ENCODE assay signal across 9 cellular contexts in genomic region chr9:88535932-88536324, GRCh38. TPM values are rescaled to one million over a fixed set of nuclear protein-coding genes. Genes with fewer than 3 reads are reported as not detected.
A peak's percentile ranks its signal among the peaks of the same experiment; 100 is the strongest.
DNase-seq lines count a peak whose midpoint lies in the region; TF ChIP-seq lines count a peak whose summit lies in the region.
"Had no signal": no experiment of that assay in that cellular context is flagged by ENCODE, and none has a peak within 500 bp of the region (broad histone marks: within the 10 kb centered on the region; RNA-seq: fewer than 3 reads in every experiment).

No MANE protein-coding gene starts in this region.

- POLR2A ChIA-PET in activated CD4-positive, alpha-beta T cell treated with anti-CD3 and anti-CD28 coated beads, Interleukin-2, amount 10 ng/mL, durations not matched to agents 7 days and 5 days (lab: Charles Lee) = no interaction called here

- H3K27me3 ChIP-seq in BLaER1 (peaks cover 59% of the 10 kb centered on the region), neuronal stem cell (ENCODE audit: control insufficient read depth in 3 of 3, insufficient read depth in 3 of 3, low read depth in 1 of 3, low read length in 3 of 3) (peaks cover 10 to 59% (median 37%) of the 10 kb centered on the region in 3 experiments)

- no peaks in the 10 kb centered on the region for H3K36me3 Mint-ChIP-seq in activated CD4-positive, alpha-beta T cell treated with anti-CD3 and anti-CD28 coated beads, Interleukin-2, amount 10 ng/mL, durations not matched to agents 7 days and 5 days (ENCODE audit: low read depth)

- H3K4me3 Mint-ChIP-seq in activated CD4-positive, alpha-beta T cell treated with anti-CD3 and anti-CD28 coated beads, Interleukin-2, amount 10 ng/mL, durations not matched to agents 7 days and 5 days = no peak overlapping the region

- no peak overlapping the region for H3K4me3 ChIP-seq in BLaER1
- peak overlapping the region; percentile 56 for H3K4me3 ChIP-seq in fibroblast of pulmonary artery (replicated peaks; ENCODE audit: low read depth, low read length)
- no peak overlapping the region for H3K4me3 ChIP-seq in neuronal stem cell (ENCODE audit: low read length in 2 of 2)

- H2BK15ac ChIP-seq in neuronal stem cell (ENCODE audit: low read length) = peak overlapping the region; percentile 82

- peak overlapping the region; percentile 64 for H2BK12ac ChIP-seq in neuronal stem cell (ENCODE audit: low read length)

- DNase-seq in NCI-H226 (peak; percentile 44), fibroblast of pulmonary artery (ENCODE audit: low read depth) (no peak), neuronal stem cell (ENCODE audit: low spot score) (no peak), NCI-H146 treated with DMSO at 0.1 percent for 48 hours (lab: John Stamatoyannopoulos, UW; ENCODE audit: unreplicated experiment) (no peak), ureter (ENCODE audit: low spot score) (no peak)
- DNase-seq in stimulated activated CD4-positive, alpha-beta T cell treated with anti-CD3 and anti-CD28 coated beads, Interleukin-2, amount 100 ng/mL, for 48 hours = no peak
- no peak for DNase-seq in activated CD4-positive, alpha-beta T cell treated with anti-CD3 and anti-CD28 coated beads, Interleukin-2, amount 10 ng/mL, durations not matched to agents 7 days and 5 days
- DNase-seq: NCI-H2171 had no signal

- no peak overlapping the region for H3K27ac Mint-ChIP-seq in activated CD4-positive, alpha-beta T cell treated with anti-CD3 and anti-CD28 coated beads, Interleukin-2, amount 10 ng/mL, durations not matched to agents 7 days and 5 days

- H3K4me1 ChIP-seq in BLaER1 (peaks cover 31% of the 10 kb centered on the region), neuronal stem cell (ENCODE audit: control insufficient read depth in 2 of 2, insufficient read depth in 1 of 2, low read depth in 1 of 2, low read length in 2 of 2) (peaks cover 6 to 7% of the 10 kb centered on the region in 2 donors)

- H2AK5ac ChIP-seq in neuronal stem cell (ENCODE audit: low read depth, low read length) = peak overlapping the region; percentile 64

- H3K9ac ChIP-seq in BLaER1 (no peak overlapping the region), neuronal stem cell (ENCODE audit: low read depth, low read length, poor library complexity) (peak overlapping the region; percentile 78)

- no peak overlapping the region for H3K23ac ChIP-seq in neuronal stem cell (ENCODE audit: low read depth, low read length, poor library complexity)

- TF ChIP-seq CTCF in fibroblast of pulmonary artery (IDR thresholded peaks at IDR 0.05; ENCODE audit: low read length, missing control alignments) = no peak

- H3K36me3 ChIP-seq in BLaER1 (no peaks in the 10 kb centered on the region), neuronal stem cell (replicated peaks in 1 of 2; ENCODE audit: control insufficient read depth in 2 of 2, insufficient read depth in 2 of 2, low read length in 2 of 2) (no peaks in the 10 kb centered on the region)

- H3K9me3 ChIP-seq in BLaER1 (no peaks in the 10 kb centered on the region; the same call in 1 of the 2 replicates), neuronal stem cell (replicated peaks in 1 of 2; ENCODE audit: control insufficient read depth in 2 of 2, insufficient read depth in 1 of 2, low read depth in 1 of 2, low read length in 2 of 2) (peaks cover 0 to 5% of the 10 kb centered on the region in 2 donors)

- no peak overlapping the region for H4K8ac ChIP-seq in neuronal stem cell (ENCODE audit: low read depth, low read length)

- H2BK5ac ChIP-seq in neuronal stem cell (ENCODE audit: low read length) = no peak overlapping the region

- H3K14ac ChIP-seq in neuronal stem cell (ENCODE audit: low read length) = no peak overlapping the region

- peaks cover 4% of the 10 kb centered on the region for H3K79me1 ChIP-seq in neuronal stem cell (ENCODE audit: low read depth, low read length)

- H3K4me2 ChIP-seq in BLaER1 (peak overlapping the region; percentile 72), neuronal stem cell (ENCODE audit: insufficient read depth, low read length, poor library complexity, severe bottlenecking) (peak overlapping the region; percentile 87)

- peak overlapping the region; percentile 93 for H3K18ac ChIP-seq in neuronal stem cell (ENCODE audit: low read length)

- no peak overlapping the region for H3K27ac ChIP-seq in BLaER1
- H3K27ac ChIP-seq in neuronal stem cell (replicated peaks; ENCODE audit: low read length) = no peak overlapping the region

- no CpG with 5 or more reads among the region's 26 CpGs for WGBS in neuronal stem cell (ENCODE audit: extremely low coverage in 2 of 2, insufficient read length in 2 of 2, insufficient replicate concordance in 1 of 2), 2 donors

- CTCF ChIA-PET in activated CD4-positive, alpha-beta T cell treated with anti-CD3 and anti-CD28 coated beads, Interleukin-2, amount 10 ng/mL, durations not matched to agents 7 days and 5 days (lab: Charles Lee) = interaction anchor here (0.7 kb wide), 1 partner anchor 345 kb away, joined by 4 read pairs; no protein-coding TSS in a partner anchor

- no peak overlapping the region for H4K91ac ChIP-seq in neuronal stem cell (ENCODE audit: low read depth, low read length, poor library complexity)

- no peak overlapping the region for H3K4ac ChIP-seq in neuronal stem cell (ENCODE audit: low read length)

- H2AFZ ChIP-seq in neuronal stem cell (ENCODE audit: low read length) = no peak overlapping the region

- H2BK120ac ChIP-seq in neuronal stem cell (ENCODE audit: low read depth, low read length) = no peak overlapping the region

- H3K27me3 Mint-ChIP-seq in activated CD4-positive, alpha-beta T cell treated with anti-CD3 and anti-CD28 coated beads, Interleukin-2, amount 10 ng/mL, durations not matched to agents 7 days and 5 days = peaks cover 54% of the 10 kb centered on the region

- no peaks in the 10 kb centered on the region for H3K9me3 Mint-ChIP-seq in activated CD4-positive, alpha-beta T cell treated with anti-CD3 and anti-CD28 coated beads, Interleukin-2, amount 10 ng/mL, durations not matched to agents 7 days and 5 days

- H4K20me1 ChIP-seq in BLaER1 = peaks cover 18% of the 10 kb centered on the region; the same call in 1 of the 2 replicates

- H3K4me1 Mint-ChIP-seq in activated CD4-positive, alpha-beta T cell treated with anti-CD3 and anti-CD28 coated beads, Interleukin-2, amount 10 ng/mL, durations not matched to agents 7 days and 5 days = peaks cover 25% of the 10 kb centered on the region

RNA-seq across cellular contexts. Expression of gene NXNL2, which starts 0.9 kb away (rescaled TPM):
- 0.36 TPM for polyA plus RNA-seq in neuronal stem cell (2013, experiment 1 of 2)
- 0.29 TPM for polyA plus RNA-seq in neuronal stem cell (2013, experiment 2 of 2)
- 0.70 TPM for total RNA-seq in ureter
- not detected for total RNA-seq in activated CD4-positive, alpha-beta T cell treated with anti-CD3 and anti-CD28 coated beads, Interleukin-2, amount 10 ng/mL, durations not matched to agents 7 days and 5 days
